12 cellular contexts compared by ENCODE assay signal in the genomic region with DNA sequence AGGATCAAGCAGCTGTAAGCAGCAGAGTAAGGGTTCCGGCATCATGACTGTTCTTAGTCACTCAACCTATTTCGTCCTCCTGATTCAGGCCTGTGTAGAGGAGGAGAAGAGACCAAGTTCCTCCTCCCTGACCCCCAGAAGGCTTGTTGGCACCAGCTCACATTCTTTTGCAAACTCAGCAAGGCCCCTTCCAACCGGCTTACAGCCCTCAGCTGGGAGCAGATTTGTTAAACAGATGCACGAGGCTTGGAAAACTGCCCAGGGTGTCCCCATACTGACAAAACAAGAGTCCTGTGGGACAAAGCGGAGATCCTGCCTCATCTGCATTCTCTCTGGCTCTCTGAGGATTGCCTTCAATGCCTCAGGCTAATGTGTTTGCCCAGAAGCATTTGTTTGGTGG.
DNase-seq lines count a peak whose midpoint lies in the region; ATAC-seq and TF ChIP-seq lines count a peak whose summit lies in the region.
"Had no signal": no experiment of that assay in that cellular context is flagged by ENCODE, and none has a peak within 500 bp of the region (broad histone marks: within the 10 kb centered on the region; RNA-seq: fewer than 3 reads in every experiment).

No MANE protein-coding gene starts in this region.

- H3K27ac ChIP-seq in fibroblast of lung (ENCODE audit: insufficient read depth, low read length) (no peak overlapping the region), esophagus squamous epithelium (no peak overlapping the region)
- H3K27ac ChIP-seq: BLaER1, thoracic aorta had no signal

- TF ChIP-seq POLR2A in esophagus squamous epithelium (IDR thresholded peaks at IDR 0.05): no peak

- peaks cover 4% of the 10 kb centered on the region for H3K4me1 Mint-ChIP-seq in chondrocyte (ENCODE audit: low read depth)
- no peaks in the 10 kb centered on the region for H3K4me1 Mint-ChIP-seq in osteocyte (ENCODE audit: unreplicated experiment)

- H3K27me3 Mint-ChIP-seq in chondrocyte (ENCODE audit: low read depth): peaks cover 24% of the 10 kb centered on the region
- H3K27me3 Mint-ChIP-seq in osteocyte (ENCODE audit: unreplicated experiment): peaks cover 43% of the 10 kb centered on the region

- peak; percentile 26 for ATAC-seq in mucosa of descending colon

- no peak overlapping the region for H3K9ac ChIP-seq in fibroblast of lung (ENCODE audit: insufficient read depth, low read length)
- H3K9ac ChIP-seq: BLaER1 had no signal

- no peak overlapping the region for H2AFZ ChIP-seq in fibroblast of lung (ENCODE audit: low read length)

- no peaks in the 10 kb centered on the region for H3K9me3 Mint-ChIP-seq in chondrocyte (ENCODE audit: low read depth)
- no peaks in the 10 kb centered on the region for H3K9me3 Mint-ChIP-seq in osteocyte (ENCODE audit: unreplicated experiment)

- H3K9me3 ChIP-seq in fibroblast of lung (ENCODE audit: control insufficient read depth, insufficient read depth, low read depth, low read length): no peaks in the 10 kb centered on the region
- H3K9me3 ChIP-seq in mucosa of descending colon: no peaks in the 10 kb centered on the region
- H3K9me3 ChIP-seq in esophagus squamous epithelium: no peaks in the 10 kb centered on the region
- H3K9me3 ChIP-seq: BLaER1, thoracic aorta had no signal

- H3K27ac Mint-ChIP-seq in chondrocyte (ENCODE audit: unreplicated experiment) (no peak overlapping the region), osteocyte (ENCODE audit: unreplicated experiment) (no peak overlapping the region)

- H3K79me2 ChIP-seq in fibroblast of lung (ENCODE audit: control insufficient read depth, insufficient read depth, low read length): no peaks in the 10 kb centered on the region

- no peaks in the 10 kb centered on the region for H3K4me1 ChIP-seq in fibroblast of lung (ENCODE audit: control insufficient read depth, extremely low read depth, insufficient read depth, low read length)
- H3K4me1 ChIP-seq in mucosa of descending colon (ENCODE audit: low read depth): no peaks in the 10 kb centered on the region
- H3K4me1 ChIP-seq in esophagus squamous epithelium: peaks cover 0 to 3% (median 0%) of the 10 kb centered on the region in 3 donors
- H3K4me1 ChIP-seq: BLaER1 had no signal

- no peaks in the 10 kb centered on the region for H3K36me3 ChIP-seq in fibroblast of lung (ENCODE audit: control insufficient read depth, insufficient read depth, low read length)
- H3K36me3 ChIP-seq in mucosa of descending colon (ENCODE audit: low read depth): no peaks in the 10 kb centered on the region
- no peaks in the 10 kb centered on the region for H3K36me3 ChIP-seq in esophagus squamous epithelium
- H3K36me3 ChIP-seq: BLaER1, thoracic aorta had no signal

- no peak for TF ChIP-seq CTCF in fibroblast of lung (conservative IDR thresholded peaks at IDR 0.05 in 1 of 2, IDR thresholded peaks at IDR 0.05 in 1 of 2; ENCODE audit: low read depth in 1 of 2, low read length in 2 of 2)
- no peak for TF ChIP-seq CTCF in mucosa of descending colon (IDR thresholded peaks at IDR 0.05)
- no peak for TF ChIP-seq CTCF in esophagus squamous epithelium (IDR thresholded peaks at IDR 0.05)
- TF ChIP-seq CTCF in chondrocyte (IDR thresholded peaks at IDR 0.05): no peak
- TF ChIP-seq CTCF in osteocyte (IDR thresholded peaks at IDR 0.05): no peak

- intact Hi-C loops in mucosa of descending colon (cut with DNase I, micrococcal nuclease) (no loop called here), esophagus squamous epithelium (cut with DNase I) (no loop called here)

- peak; percentile 75 for DNase-seq in DMS 273 (lab: John Stamatoyannopoulos, UW; ENCODE audit: unreplicated experiment)
- peak; percentile 90 for DNase-seq in NCI-H345 treated with DMSO at 0.1 percent for 48 hours (lab: John Stamatoyannopoulos, UW; ENCODE audit: unreplicated experiment)
- DNase-seq in fibroblast of lung (ENCODE audit: low read depth in 2 of 2): peak; percentile 33 to 72
- peak in 1 of 3 donors; percentile 50 for DNase-seq in mucosa of descending colon
- DNase-seq in esophagus squamous epithelium (lab: John Stamatoyannopoulos, UW): no peak
- DNase-seq in chondrocyte (ENCODE audit: low spot score): no peak
- no peak for DNase-seq in osteocyte (ENCODE audit: extremely low spot score, unreplicated experiment)
- no peak for DNase-seq in AG08396 (ENCODE audit: low spot score)
- DNase-seq: activated effector memory CD4-positive, alpha-beta T cell treated with anti-CD3 and anti-CD28 coated beads, Interleukin-2, amount 50 U/mL, for 16 hours; T1000 had no signal

- H3K4me3 ChIP-seq in fibroblast of lung (replicated peaks in 1 of 4; ENCODE audit: control extremely low read depth in 1 of 4, insufficient read depth in 1 of 4, low read depth in 3 of 4, low read length in 4 of 4) (no peak overlapping the region), mucosa of descending colon (no peak overlapping the region), esophagus squamous epithelium (no peak overlapping the region)
- H3K4me3 ChIP-seq: BLaER1, thoracic aorta had no signal

- H3K36me3 Mint-ChIP-seq in chondrocyte (ENCODE audit: low read depth): no peaks in the 10 kb centered on the region
- no peaks in the 10 kb centered on the region for H3K36me3 Mint-ChIP-seq in osteocyte (ENCODE audit: unreplicated experiment)

- H3K27me3 ChIP-seq in fibroblast of lung (ENCODE audit: control insufficient read depth, insufficient read depth, low read length): no peaks in the 10 kb centered on the region
- no peaks in the 10 kb centered on the region for H3K27me3 ChIP-seq in esophagus squamous epithelium
- H3K27me3 ChIP-seq: BLaER1 had no signal

- no peaks in the 10 kb centered on the region for H4K20me1 ChIP-seq in fibroblast of lung (ENCODE audit: control insufficient read depth, extremely low read depth, insufficient read depth, low read length)
- H4K20me1 ChIP-seq: BLaER1 had no signal

- H3K4me2 ChIP-seq in fibroblast of lung (ENCODE audit: extremely low read depth, insufficient read depth, low read length): no peak overlapping the region
- H3K4me2 ChIP-seq: BLaER1 had no signal

- H3K4me3 Mint-ChIP-seq in chondrocyte (ENCODE audit: unreplicated experiment) (no peak overlapping the region), osteocyte (ENCODE audit: unreplicated experiment) (no peak overlapping the region)

- WGBS in esophagus squamous epithelium, 2 donors: 26 to 54% methylated on average over 3 to 5 of the region's 5 CpGs

Comparison
In these comparisons a context has a peak if more than half of its experiments do, and no peak if none do; other contexts are left out.
1. DNase-seq: peak in DMS 273 (single experiment), NCI-H345 treated with DMSO at 0.1 percent for 48 hours (single experiment) and fibroblast of lung (2 of 2); none in esophagus squamous epithelium (single experiment), chondrocyte (single experiment), osteocyte (single experiment) and AG08396 (single experiment).